Comparison of ENCODE assay signal across 18 cellular contexts in genomic region chr6:156555117-156555516, GRCh38.
"Had no signal": no experiment of that assay in that cellular context is flagged by ENCODE, and none has a peak within 500 bp of the region (broad histone marks: within the 10 kb centered on the region; RNA-seq: fewer than 3 reads in every experiment).

No MANE protein-coding gene starts in this region.

- H3K27ac ChIP-seq: heart left ventricle, parathyroid adenoma, prostate gland, right lobe of liver, stomach, thoracic aorta had no signal

- H3K36me3 ChIP-seq: heart left ventricle, prostate gland, right lobe of liver, stomach, thoracic aorta had no signal

- ATAC-seq: esophagus mucosa; heart left ventricle; naive thymus-derived CD4-positive, alpha-beta T cell; right lobe of liver; stimulated activated memory B cell treated with anti-CD40 and anti-IgM and Interleukin-4, amounts not matched to agents 10 μg/mL and 1 μg/mL and 100 μg/mL, for 72 hours had no signal

- H3K4me3 ChIP-seq: heart left ventricle, prostate gland, right lobe of liver, stomach, thoracic aorta had no signal

- H3K27me3 ChIP-seq: heart left ventricle, right lobe of liver, stomach had no signal

- H3K36me3 Mint-ChIP-seq: stimulated activated memory B cell treated with anti-CD40 and anti-IgM and Interleukin-4, amounts not matched to agents 10 μg/mL and 1 μg/mL and 100 μg/mL, for 72 hours had no signal

- H3K4me1 Mint-ChIP-seq: naive thymus-derived CD4-positive, alpha-beta T cell had no signal

- H3K4me1 ChIP-seq: parathyroid adenoma, prostate gland, right lobe of liver had no signal

- H3K9me3 ChIP-seq: prostate gland, right lobe of liver, stomach, thoracic aorta had no signal

- H3K4me3 Mint-ChIP-seq: naive thymus-derived CD4-positive, alpha-beta T cell; nephron progenitor cell; stimulated activated memory B cell treated with anti-CD40 and anti-IgM and Interleukin-4, amounts not matched to agents 10 μg/mL and 1 μg/mL and 100 μg/mL, for 72 hours had no signal

- H3K27ac Mint-ChIP-seq: nephron progenitor cell; stimulated activated memory B cell treated with anti-CD40 and anti-IgM and Interleukin-4, amounts not matched to agents 10 μg/mL and 1 μg/mL and 100 μg/mL, for 72 hours had no signal

- DNase-seq: effector memory CD4-positive, alpha-beta T cell; heart left ventricle; hypothalamus; kidney glomerular epithelial cell; mammary epithelial cell; naive thymus-derived CD4-positive, alpha-beta T cell; nephron progenitor cell; right lobe of liver; stimulated activated CD4-positive, alpha-beta T cell treated with anti-CD3 and anti-CD28 coated beads, Interleukin-4, amount 100 ng/mL, for 1 hour; stimulated activated CD8-positive, alpha-beta memory T cell treated with anti-CD3 and anti-CD28 coated beads, Interleukin-4, amount 100 ng/mL, for 48 hours; stomach; substantia nigra; trophoblast cell had no signal
